In the genomic region with DNA sequence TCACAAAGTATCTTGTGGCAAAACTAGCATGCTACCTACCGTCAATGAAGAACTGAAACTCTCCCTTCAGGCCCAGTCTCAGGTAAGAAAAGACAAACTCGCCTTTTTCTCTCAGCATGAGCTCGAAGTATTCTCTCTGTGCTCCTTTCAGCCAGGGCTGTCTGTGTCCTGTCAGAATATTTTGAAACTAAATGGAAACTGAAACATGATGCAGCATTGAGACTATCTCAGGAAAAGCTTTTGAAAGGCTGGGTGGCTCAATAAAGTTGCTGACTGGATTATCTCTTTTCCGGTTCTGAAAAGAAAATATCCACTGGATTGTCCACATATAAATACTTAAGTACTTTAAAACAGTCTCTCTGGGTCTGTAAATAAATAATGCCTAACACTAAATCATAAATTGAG, we compare ENCODE assay signal across 9 cellular contexts. TPM values are rescaled to one million over a fixed set of nuclear protein-coding genes. Genes with fewer than 3 reads are reported as not detected.
DNase-seq lines count a peak whose midpoint lies in the region; ATAC-seq and TF ChIP-seq lines count a peak whose summit lies in the region.
"Had no signal": no experiment of that assay in that cellular context is flagged by ENCODE, and none has a peak within 500 bp of the region (broad histone marks: within the 10 kb centered on the region; RNA-seq: fewer than 3 reads in every experiment).

No MANE protein-coding gene starts in this region.

- no peak for TF ChIP-seq CTCF in WERI-Rb-1 (IDR thresholded peaks at IDR 0.05; ENCODE audit: low read depth, low read length)

- intact Hi-C loops in sciatic nerve (cut with DNase I): no loop called here

- H3K27me3 ChIP-seq in ectodermal cell (ENCODE audit: control insufficient read depth, insufficient read depth, low read length, poor library complexity, severe bottlenecking) (no peaks in the 10 kb centered on the region), WERI-Rb-1 (ENCODE audit: insufficient read depth, low read depth, severe bottlenecking) (no peaks in the 10 kb centered on the region)

- no peaks in the 10 kb centered on the region for H3K36me3 ChIP-seq in ectodermal cell (ENCODE audit: control insufficient read depth, insufficient read depth, low read length)
- no peaks in the 10 kb centered on the region for H3K36me3 ChIP-seq in WERI-Rb-1

- ATAC-seq in GM18868 (IDR thresholded peaks at IDR 0.05; ENCODE audit: unreplicated experiment): peak; percentile 96
- ATAC-seq in HG03097 (IDR thresholded peaks at IDR 0.05; ENCODE audit: low FRiP score, unreplicated experiment): peak; percentile 76
- ATAC-seq in sciatic nerve: peak; percentile 61

- peaks cover 6% of the 10 kb centered on the region for H3K4me1 ChIP-seq in ectodermal cell (ENCODE audit: control insufficient read depth, insufficient read depth, low read length)

- no peak for TF ChIP-seq POLR2A in erythroblast (IDR thresholded peaks at IDR 0.05; ENCODE audit: low read length)

- H3K4me3 ChIP-seq in ectodermal cell (ENCODE audit: insufficient read depth, low read depth, low read length) (no peak overlapping the region), WERI-Rb-1 (ENCODE audit: low read depth, low read length) (no peak overlapping the region)

- DNase-seq in sciatic nerve (ENCODE audit: low spot score) (no peak), WERI-Rb-1 (no peak), dedifferentiated amniotic fluid mesenchymal stem cell (ENCODE audit: extremely low spot score) (no peak), erythroblast (lab: John Stamatoyannopoulos, UW) (no peak)
- DNase-seq in NK-92 treated with Interleukin-12 subunit alpha and Interleukin-12 subunit beta, amount 100 ng/mL, for 24 hours (lab: John Stamatoyannopoulos, UW): no peak
- DNase-seq: activated naive CD8-positive, alpha-beta T cell treated with anti-CD3 and anti-CD28 coated beads, Interleukin-2, amount 10 ng/mL, durations not matched to agents 7 days and 5 days had no signal

- WGBS in ectodermal cell, 2 experiments: 87 to 92% methylated on average over 3 to 4 of the region's 4 CpGs

- peak overlapping the region; percentile 84 for H3K27ac ChIP-seq in ectodermal cell (ENCODE audit: insufficient read depth, low read depth, low read length, poor library complexity, severe bottlenecking)
- H3K27ac ChIP-seq in WERI-Rb-1: no peak overlapping the region

- H3K9me3 ChIP-seq in ectodermal cell (ENCODE audit: control insufficient read depth, low read length) (no peaks in the 10 kb centered on the region), WERI-Rb-1 (ENCODE audit: severe bottlenecking) (no peaks in the 10 kb centered on the region)

RNA-seq across cellular contexts. Expression of a gene that starts 0.7 kb away (rescaled TPM):
- polyA plus RNA-seq in ectodermal cell (2013, experiment 1 of 4): 0.93 TPM
- polyA plus RNA-seq in ectodermal cell (2013, experiment 2 of 4): 1.1 TPM
- polyA plus RNA-seq in ectodermal cell (2013, experiment 3 of 4): 1.0 TPM
- 1.1 TPM for polyA plus RNA-seq in ectodermal cell (2013, experiment 4 of 4)
- 5.3 TPM for total RNA-seq in sciatic nerve
- total RNA-seq: activated naive CD8-positive, alpha-beta T cell treated with anti-CD3 and anti-CD28 coated beads, Interleukin-2, amount 10 ng/mL, durations not matched to agents 7 days and 5 days had no signal

RNA-seq across cellular contexts. Expression of a gene that starts 33.3 kb away (rescaled TPM):
- polyA plus RNA-seq in ectodermal cell (2013, experiment 1 of 4): not detected
- polyA plus RNA-seq in ectodermal cell (2013, experiment 2 of 4): not detected
- not detected for polyA plus RNA-seq in ectodermal cell (2013, experiment 3 of 4)
- polyA plus RNA-seq in ectodermal cell (2013, experiment 4 of 4): not detected
- 0.22 TPM for total RNA-seq in sciatic nerve
- total RNA-seq: activated naive CD8-positive, alpha-beta T cell treated with anti-CD3 and anti-CD28 coated beads, Interleukin-2, amount 10 ng/mL, durations not matched to agents 7 days and 5 days had no signal

RNA-seq across cellular contexts. Expression of a gene that starts 41.4 kb away (rescaled TPM):
- not detected for polyA plus RNA-seq in ectodermal cell (2013, experiment 1 of 4)
- not detected for polyA plus RNA-seq in ectodermal cell (2013, experiment 2 of 4)
- not detected for polyA plus RNA-seq in ectodermal cell (2013, experiment 3 of 4)
- not detected for polyA plus RNA-seq in ectodermal cell (2013, experiment 4 of 4)
- total RNA-seq in sciatic nerve: not detected
- total RNA-seq: activated naive CD8-positive, alpha-beta T cell treated with anti-CD3 and anti-CD28 coated beads, Interleukin-2, amount 10 ng/mL, durations not matched to agents 7 days and 5 days had no signal

RNA-seq across cellular contexts. Expression of a gene that starts 51.0 kb away (rescaled TPM):
- polyA plus RNA-seq in ectodermal cell (2013, experiment 1 of 4): 0.93 TPM
- 1.2 TPM for polyA plus RNA-seq in ectodermal cell (2013, experiment 2 of 4)
- 0.64 TPM for polyA plus RNA-seq in ectodermal cell (2013, experiment 3 of 4)
- polyA plus RNA-seq in ectodermal cell (2013, experiment 4 of 4): not detected
- total RNA-seq in sciatic nerve: 5.5 TPM

RNA-seq across cellular contexts. Expression of a gene that starts 59.1 kb away (rescaled TPM):
- 50.8 TPM for polyA plus RNA-seq in ectodermal cell (2013, experiment 1 of 4)
- 37.2 TPM for polyA plus RNA-seq in ectodermal cell (2013, experiment 2 of 4)
- polyA plus RNA-seq in ectodermal cell (2013, experiment 3 of 4): 42.0 TPM
- 44.6 TPM for polyA plus RNA-seq in ectodermal cell (2013, experiment 4 of 4)
- 39.6 TPM for total RNA-seq in sciatic nerve
